ENCODE assay signal across 14 cellular contexts in the genomic region with DNA sequence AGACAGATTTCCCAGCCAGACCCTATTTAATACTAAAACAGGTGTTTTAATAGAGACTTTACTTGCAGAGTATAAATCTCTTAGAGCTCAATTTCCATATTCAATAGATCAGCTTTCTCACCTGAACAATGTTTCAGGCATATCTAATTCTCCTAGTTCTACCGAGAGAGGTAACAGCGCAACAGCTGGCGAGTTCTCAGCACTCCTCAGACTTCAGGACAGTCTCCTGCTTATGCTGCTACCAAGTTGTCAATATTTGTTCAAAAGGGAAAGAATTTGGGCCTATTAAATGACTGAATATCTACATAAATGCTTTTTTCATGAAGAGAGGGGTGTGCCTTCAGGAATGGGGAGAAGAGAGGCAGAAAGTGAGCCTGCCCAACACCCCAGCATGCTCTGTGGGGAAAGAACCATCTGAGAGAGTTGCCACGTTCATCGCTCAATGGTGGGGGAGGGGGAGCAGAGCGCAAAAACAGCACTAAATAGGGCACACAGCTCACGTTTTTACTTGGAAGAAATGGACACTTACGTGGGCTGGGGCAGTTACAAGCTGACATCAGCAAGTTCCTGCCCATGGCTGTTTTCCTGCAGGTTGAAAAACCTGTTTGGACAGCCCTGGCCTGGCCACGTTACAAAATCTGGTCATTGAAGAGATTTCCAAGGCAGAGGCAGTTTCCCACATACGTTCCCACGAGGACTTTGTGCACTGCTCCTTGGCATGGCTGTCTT. TPM values are rescaled to one million over a fixed set of nuclear protein-coding genes. Genes with fewer than 3 reads are reported as not detected.
DNase-seq lines count a peak whose midpoint lies in the region; ATAC-seq and TF ChIP-seq lines count a peak whose summit lies in the region.
"Had no signal": no experiment of that assay in that cellular context is flagged by ENCODE, and none has a peak within 500 bp of the region (broad histone marks: within the 10 kb centered on the region; RNA-seq: fewer than 3 reads in every experiment).

No MANE protein-coding gene starts in this region.

- ATAC-seq in CD4-positive, alpha-beta T cell (ENCODE audit: poor library complexity), result no peak
- ATAC-seq in IMR-90 (ENCODE audit: low read depth) (no peak), omental fat pad (ENCODE audit: low FRiP score) (no peak), sciatic nerve (no peak)

- H3K4ac ChIP-seq in IMR-90 (ENCODE audit: low read depth, low read length), result no peak overlapping the region

- H2BK120ac ChIP-seq in IMR-90 (ENCODE audit: low read depth, low read length), result no peak overlapping the region

- in situ Hi-C loops in IMR-90 (cut with MboI; ENCODE audit: low sequenced_read_pairs), result no loop called here

- H3K4me2 ChIP-seq in IMR-90 (ENCODE audit: low read depth, low read length), result no peak overlapping the region

- no peaks in the 10 kb centered on the region for H3K9me3 Mint-ChIP-seq in CD4-positive, alpha-beta T cell
- H3K9me3 Mint-ChIP-seq in endothelial cell (ENCODE audit: unreplicated experiment), result no peaks in the 10 kb centered on the region

- H3K4me3 Mint-ChIP-seq in CD4-positive, alpha-beta T cell, result no peak overlapping the region
- peak overlapping the region; percentile 34 for H3K4me3 Mint-ChIP-seq in endothelial cell (ENCODE audit: unreplicated experiment)

- H3K36me3 ChIP-seq in IMR-90 (ENCODE audit: control insufficient read depth, insufficient read depth, low read length), result peaks cover 48% of the 10 kb centered on the region
- H3K36me3 ChIP-seq in tibial artery, result peaks cover 56 to 79% (median 62%) of the 10 kb centered on the region in 3 donors

- no peaks in the 10 kb centered on the region for H3K9me3 ChIP-seq in CD4-positive, alpha-beta T cell (ENCODE audit: control insufficient read depth, low read length)
- no peaks in the 10 kb centered on the region for H3K9me3 ChIP-seq in IMR-90 (ENCODE audit: control insufficient read depth, insufficient read depth, low read length)
- H3K9me3 ChIP-seq in tibial artery, result no peaks in the 10 kb centered on the region
- H3K9me3 ChIP-seq: heart left ventricle had no signal

- H2AK9ac ChIP-seq in IMR-90 (replicated peaks; ENCODE audit: low read depth, low read length, poor library complexity), result peak overlapping the region; percentile 17

- H2BK15ac ChIP-seq in IMR-90 (ENCODE audit: low read depth, low read length), result no peak overlapping the region

- H4K20me1 ChIP-seq in IMR-90 (ENCODE audit: insufficient read depth, low read length), result 0 out of 2 replicates have a peak, but pooled peaks cover 4% of the 10 kb centered on the region

- H2BK20ac ChIP-seq in IMR-90 (ENCODE audit: low read depth, low read length), result no peak overlapping the region

- H3K4me1 Mint-ChIP-seq in CD4-positive, alpha-beta T cell (ENCODE audit: low read depth), result peaks cover 53% of the 10 kb centered on the region
- peaks cover 29% of the 10 kb centered on the region for H3K4me1 Mint-ChIP-seq in endothelial cell (ENCODE audit: unreplicated experiment)

- no peak overlapping the region for H3K4me3 ChIP-seq in IMR-90 (ENCODE audit: insufficient read depth, low read depth, low read length)
- H3K4me3 ChIP-seq in tibial artery, result no peak overlapping the region
- H3K4me3 ChIP-seq: dorsolateral prefrontal cortex, heart left ventricle had no signal

- no peak overlapping the region for H2BK5ac ChIP-seq in IMR-90 (ENCODE audit: low read depth, low read length, poor library complexity, severe bottlenecking)

- H3K56ac ChIP-seq in IMR-90 (ENCODE audit: extremely low read depth, insufficient read depth, low read length), result no peak overlapping the region

- no peak overlapping the region for H4K91ac ChIP-seq in IMR-90 (ENCODE audit: insufficient read depth, low read depth, low read length)

- H2AFZ ChIP-seq in IMR-90 (replicated peaks; ENCODE audit: low read length, poor library complexity), result no peak overlapping the region

- H3K9ac ChIP-seq in IMR-90 (ENCODE audit: low read depth, low read length), result no peak overlapping the region

- intact Hi-C loops in CD4-positive, alpha-beta T cell (cut with DNase I, micrococcal nuclease), result no loop called here
- intact Hi-C loops in IMR-90 (cut with micrococcal nuclease) (no loop called here), tibial artery (cut with DNase I; ENCODE audit: low total_unique reads) (loop anchor here (10.0 kb wide), 1 partner anchor 66 kb away; no protein-coding TSS in a partner anchor), sciatic nerve (cut with DNase I) (no loop called here)

- DNase-seq in CD4-positive, alpha-beta T cell, result no peak
- DNase-seq in IMR-90 (no peak), endothelial cell (ENCODE audit: low spot score) (no peak), omental fat pad (ENCODE audit: low spot score) (peak; percentile 21), tibial artery (no peak), dermis blood vessel endothelial cell (no peak), CD1c-positive myeloid dendritic cell (ENCODE audit: extremely low spot score) (no peak), sciatic nerve (ENCODE audit: low spot score) (no peak)
- DNase-seq: activated gamma-delta T cell, DMS 273 treated with DMSO at 0.1 percent for 48 hours, dorsolateral prefrontal cortex, heart left ventricle, NCI-H345, RPMI8226 had no signal

- no peak overlapping the region for H3K14ac ChIP-seq in IMR-90 (replicated peaks; ENCODE audit: low read depth, low read length)

- H4K8ac ChIP-seq in IMR-90 (ENCODE audit: low read depth in 2 of 2, low read length in 2 of 2), result no peak overlapping the region

- H2AK5ac ChIP-seq in IMR-90 (ENCODE audit: low read depth, low read length), result no peak overlapping the region

- H3K36me3 Mint-ChIP-seq in CD4-positive, alpha-beta T cell (ENCODE audit: low read depth), result peaks cover 100% of the 10 kb centered on the region
- peaks cover 60% of the 10 kb centered on the region for H3K36me3 Mint-ChIP-seq in endothelial cell (ENCODE audit: low read depth, unreplicated experiment)

- H3K9me1 ChIP-seq in IMR-90 (ENCODE audit: insufficient read depth, low read length), result peaks cover 9% of the 10 kb centered on the region

- H3K79me1 ChIP-seq in IMR-90 (ENCODE audit: low read depth in 1 of 2, low read length in 2 of 2), result peaks cover 25 to 45% of the 10 kb centered on the region in 2 experiments

- TF ChIP-seq CTCF in CD4-positive, alpha-beta T cell (IDR thresholded peaks at IDR 0.05), result no peak
- TF ChIP-seq CTCF in IMR-90 (conservative IDR thresholded peaks at IDR 0.05; ENCODE audit: low read depth, low read length), result no peak
- no peak for TF ChIP-seq CTCF in endothelial cell (IDR thresholded peaks at IDR 0.05; ENCODE audit: unreplicated experiment)
- no peak for TF ChIP-seq CTCF in omental fat pad (IDR thresholded peaks at IDR 0.05)
- no peak for TF ChIP-seq CTCF in tibial artery (IDR thresholded peaks at IDR 0.05)

- no peaks in the 10 kb centered on the region for H3K27me3 Mint-ChIP-seq in CD4-positive, alpha-beta T cell
- H3K27me3 Mint-ChIP-seq in endothelial cell (ENCODE audit: unreplicated experiment), result peaks cover 11% of the 10 kb centered on the region

- CTCF ChIA-PET in CD4-positive, alpha-beta T cell (lab: Charles Lee), result interaction anchor here (0.9 to 2.1 kb wide), 3 partner anchors 11 to 77 kb away, joined by 3 to 7 read pairs (median 6); no protein-coding TSS in a partner anchor
- CTCF ChIA-PET in IMR-90 (lab: Yijun Ruan, JAX), result no interaction called here

- TF ChIP-seq POLR2A in IMR-90 (IDR thresholded peaks at IDR 0.05; ENCODE audit: low read depth, low read length), result no peak

- POLR2A ChIA-PET in CD4-positive, alpha-beta T cell (lab: Charles Lee), result interaction anchor here (0.6 to 3.4 kb wide), 3 partner anchors 8 to 88 kb away, joined by 3 to 9 read pairs (median 9); no protein-coding TSS in a partner anchor
- POLR2A ChIA-PET in IMR-90 (lab: Charles Lee; ENCODE audit: unreplicated experiment), result no interaction called here

- 77% methylated on average over 5 of the region's 11 CpGs; no CpG with 5 or more reads in 1 of the 2 experiments for WGBS in IMR-90 (ENCODE audit: extremely low coverage in 2 of 2, insufficient read length in 1 of 2), 2 experiments

- peak overlapping the region; percentile 72 for H3K27ac Mint-ChIP-seq in CD4-positive, alpha-beta T cell
- H3K27ac Mint-ChIP-seq in endothelial cell (ENCODE audit: unreplicated experiment), result no peak overlapping the region

- H3K18ac ChIP-seq in IMR-90 (ENCODE audit: low read depth, low read length), result no peak overlapping the region

- no peak overlapping the region for H4K5ac ChIP-seq in IMR-90 (ENCODE audit: low read depth, low read length)

- no peaks in the 10 kb centered on the region for H3K27me3 ChIP-seq in CD4-positive, alpha-beta T cell (ENCODE audit: control insufficient read depth, insufficient read depth, low read length)
- H3K27me3 ChIP-seq in IMR-90 (ENCODE audit: control insufficient read depth, insufficient read depth, low read length) (no peaks in the 10 kb centered on the region), tibial artery (no peaks in the 10 kb centered on the region)
- H3K27me3 ChIP-seq: heart left ventricle had no signal

- dilution Hi-C loops in IMR-90 (cut with HindIII; ENCODE audit: low sequenced_read_pairs, unreplicated experiment), result no loop called here

- no peak overlapping the region for H3K23ac ChIP-seq in IMR-90 (ENCODE audit: low read depth, low read length)

- peaks cover 2% of the 10 kb centered on the region; the same call in 1 of the 2 replicates for H3K4me1 ChIP-seq in IMR-90 (ENCODE audit: control insufficient read depth, insufficient read depth, low read length)
- no peaks in the 10 kb centered on the region for H3K4me1 ChIP-seq in tibial artery

- no peak for TF ChIP-seq RAD21 in IMR-90 (IDR thresholded peaks at IDR 0.05; ENCODE audit: low read length)

- no peak overlapping the region for H3K27ac ChIP-seq in CD4-positive, alpha-beta T cell (ENCODE audit: low read depth, low read length)
- no peak overlapping the region for H3K27ac ChIP-seq in IMR-90 (ENCODE audit: insufficient read depth, low read length)
- H3K27ac ChIP-seq in tibial artery, result no peak overlapping the region
- H3K27ac ChIP-seq: dorsolateral prefrontal cortex, heart left ventricle had no signal

- BruUV-seq in IMR-90 (replicated peaks; lab: Mats Ljungman, UMichigan), result no TSS peak

TF ChIP-seq in IMR-90, 13 proteins besides CTCF, POLR2A, EP300 and RAD21 (continues in another document):
- TF ChIP-seq SMC3 (IDR thresholded peaks at IDR 0.05; ENCODE audit: low read depth, low read length) (no peak), BHLHE40 (IDR thresholded peaks at IDR 0.05; ENCODE audit: low read depth, low read length) (no peak), CHD1 (IDR thresholded peaks at IDR 0.05; ENCODE audit: low read depth, low read length) (no peak), NFE2L2 (IDR thresholded peaks at IDR 0.05; ENCODE audit: low read depth, low read length) (no peak), RCOR1 (IDR thresholded peaks at IDR 0.05; ENCODE audit: insufficient replicate concordance, low read length) (no peak), FOS (IDR thresholded peaks at IDR 0.05; ENCODE audit: low read depth, low read length) (no peak)

RNA-seq across cellular contexts. Expression of a gene that starts 38.0 kb away (rescaled TPM):
- total RNA-seq in CD4-positive, alpha-beta T cell, result 100 to 1,000 TPM; 434 to 449 TPM
- 145 and 179 TPM in 2 replicates for total RNA-seq in IMR-90 (2012; rRNA removed)
- 83.8 and 87.6 TPM in 2 replicates for polyA plus RNA-seq in IMR-90 (2012; rRNA removed)
- polyA plus RNA-seq in IMR-90 (2012; cell fraction: cytosol; rRNA removed), result 48.4 and 65.5 TPM in 2 replicates
- polyA plus RNA-seq in IMR-90 (2012; cell fraction: nucleus; rRNA removed; ENCODE audit: low replicate concordance), result 47.4 and 74.1 TPM in 2 replicates
- 125 TPM for total RNA-seq in endothelial cell (ENCODE audit: unreplicated experiment)
- total RNA-seq in omental fat pad, result 100 to 1,000 TPM in 2 of 4 donors, 10 to 100 TPM in 2; 60.9 to 480 (median 251) TPM
- 90.7 and 105 TPM in 2 replicates for total RNA-seq in dermis blood vessel endothelial cell
- 113 TPM for total RNA-seq in sciatic nerve
